1 cellular context compared by ENCODE assay signal in genomic region chr11:83162377-83162776, GRCh38.
TF ChIP-seq lines count a peak whose summit lies in the region.

No MANE protein-coding gene starts in this region.

TF ChIP-seq in HepG2, 621 proteins besides CTCF, POLR2A, EP300 and RAD21:
- TF ChIP-seq ZNF513 (CRISPR knock-in tag; conservative IDR thresholded peaks at IDR 0.05) (no peak), KLF11 (CRISPR knock-in tag; IDR thresholded peaks at IDR 0.05) (no peak), ASH2L (IDR thresholded peaks at IDR 0.05; ENCODE audit: insufficient read length, low read depth, low read length) (no peak), ZNF317 (CRISPR knock-in tag; IDR thresholded peaks at IDR 0.05) (no peak), DNMT3B (CRISPR knock-in tag; conservative IDR thresholded peaks at IDR 0.05) (no peak), ZMYM2 (CRISPR knock-in tag; IDR thresholded peaks at IDR 0.05) (no peak), ZNF562 (CRISPR knock-in tag; IDR thresholded peaks at IDR 0.05; ENCODE audit: borderline replicate concordance) (no peak), PTBP1 (IDR thresholded peaks at IDR 0.05; ENCODE audit: low read depth, low read length, poor library complexity, severe bottlenecking) (no peak), ZNF160 (CRISPR knock-in tag; IDR thresholded peaks at IDR 0.05) (no peak), HOXA9 (CRISPR knock-in tag; IDR thresholded peaks at IDR 0.05; ENCODE audit: borderline replicate concordance) (no peak), IKZF4 (CRISPR knock-in tag; IDR thresholded peaks at IDR 0.05; ENCODE audit: borderline replicate concordance, low read depth, not compliant biosample characterization) (no peak), ZNF605 (CRISPR knock-in tag; IDR thresholded peaks at IDR 0.05) (no peak), ZBTB1 (CRISPR knock-in tag; IDR thresholded peaks at IDR 0.05; ENCODE audit: borderline replicate concordance) (no peak), SOX13 (IDR thresholded peaks at IDR 0.05) (no peak), SOX13 (CRISPR knock-in tag; conservative IDR thresholded peaks at IDR 0.05 in 1 of 2, IDR thresholded peaks at IDR 0.05 in 1 of 2) (no peak)
